ENCODE assay signal across 9 cellular contexts in genomic region chr3:44058022-44058867, GRCh38.
DNase-seq lines count a peak whose midpoint lies in the region; ATAC-seq and TF ChIP-seq lines count a peak whose summit lies in the region.
"Had no signal": no experiment of that assay in that cellular context is flagged by ENCODE, and none has a peak within 500 bp of the region (broad histone marks: within the 10 kb centered on the region; RNA-seq: fewer than 3 reads in every experiment).

No MANE protein-coding gene starts in this region.

- no peaks in the 10 kb centered on the region for H3K9me3 Mint-ChIP-seq in osteocyte (ENCODE audit: unreplicated experiment)
- H3K9me3 Mint-ChIP-seq: nephron had no signal

- H3K36me3 Mint-ChIP-seq in osteocyte (ENCODE audit: unreplicated experiment): peaks cover 7% of the 10 kb centered on the region

- no peaks in the 10 kb centered on the region for H3K27me3 ChIP-seq in thyroid gland

- 10 to 11% methylated on average over 14 to 15 of the region's 15 CpGs for WGBS in thyroid gland, 2 donors

- H3K27ac Mint-ChIP-seq in osteocyte (ENCODE audit: unreplicated experiment): no peak overlapping the region
- H3K27ac Mint-ChIP-seq: nephron had no signal

- DNase-seq in GM10266 (ENCODE audit: extremely low spot score): peak; percentile 68
- DNase-seq in activated CD8-positive, alpha-beta memory T cell treated with anti-CD3 and anti-CD28 coated beads for 4 hours (ENCODE audit: low read depth in 2 of 2): peak; percentile 12 to 32
- peak; percentile 46 for DNase-seq in iris pigment epithelial cell (ENCODE audit: low read depth)
- DNase-seq in thyroid gland: peak; percentile 80 to 81
- DNase-seq in osteocyte (ENCODE audit: extremely low spot score, unreplicated experiment): no peak
- DNase-seq in NCI-H2171 (lab: John Stamatoyannopoulos, UW): no peak

- H3K4me1 Mint-ChIP-seq in osteocyte (ENCODE audit: unreplicated experiment): peaks cover 28% of the 10 kb centered on the region

- no peak for TF ChIP-seq CTCF in GM10266 (IDR thresholded peaks at IDR 0.05; ENCODE audit: control insufficient read depth, insufficient read depth, low read depth, missing control alignments)
- TF ChIP-seq CTCF in thyroid gland (IDR thresholded peaks at IDR 0.05): peak in 1 of 6 experiments; percentile 9
- TF ChIP-seq CTCF in osteocyte (IDR thresholded peaks at IDR 0.05): no peak

- no peak overlapping the region for H3K4me3 ChIP-seq in thyroid gland (replicated peaks in 1 of 3)

- H3K4me1 ChIP-seq in thyroid gland: peaks cover 93 to 94% of the 10 kb centered on the region in 2 donors

- intact Hi-C loops in thyroid gland (cut with DNase I): no loop called here

- peak overlapping the region; percentile 71 to 88 (median 87) for H3K27ac ChIP-seq in thyroid gland

- H3K9me3 ChIP-seq in thyroid gland: no peaks in the 10 kb centered on the region

- H3K36me3 ChIP-seq in thyroid gland: no peaks in the 10 kb centered on the region

- no peak overlapping the region for H3K4me3 Mint-ChIP-seq in osteocyte (ENCODE audit: unreplicated experiment)
- H3K4me3 Mint-ChIP-seq: nephron had no signal

- TF ChIP-seq POLR2A in thyroid gland (IDR thresholded peaks at IDR 0.05): peak in 1 of 2 donors; percentile 60

- H3K27me3 Mint-ChIP-seq in osteocyte (ENCODE audit: unreplicated experiment): peaks cover 3% of the 10 kb centered on the region

- ATAC-seq in GM21390 (IDR thresholded peaks at IDR 0.05; ENCODE audit: unreplicated experiment) (peak; percentile 91), HG03521 (IDR thresholded peaks at IDR 0.05; ENCODE audit: unreplicated experiment) (peak; percentile 83)

Comparison
In these comparisons a context has a peak if more than half of its experiments do, and no peak if none do; other contexts are left out.
1. DNase-seq: peak in GM10266 (single experiment), activated CD8-positive, alpha-beta memory T cell treated with anti-CD3 and anti-CD28 coated beads for 4 hours (2 of 2), iris pigment epithelial cell (single experiment) and thyroid gland (2 of 2); none in osteocyte (single experiment) and NCI-H2171 (single experiment).